ENCODE assay signal across 21 cellular contexts in genomic region chr20:14956026-14956425, GRCh38.
DNase-seq lines count a peak whose midpoint lies in the region; ATAC-seq and TF ChIP-seq lines count a peak whose summit lies in the region.
"Had no signal": no experiment of that assay in that cellular context is flagged by ENCODE, and none has a peak within 500 bp of the region (broad histone marks: within the 10 kb centered on the region; RNA-seq: fewer than 3 reads in every experiment).

No MANE protein-coding gene starts in this region.

- H3K4me3 ChIP-seq in GM23338 (no peak overlapping the region), right lobe of liver (no peak overlapping the region)
- H3K4me3 ChIP-seq: SK-N-MC, transverse colon had no signal

- H3K9me3 Mint-ChIP-seq in GM23338: no peaks in the 10 kb centered on the region; the same call in 2 of the 3 replicates
- H3K9me3 Mint-ChIP-seq: H9 had no signal

- intact Hi-C loops in right lobe of liver (cut with DNase I): no loop called here

- H3K4me1 ChIP-seq in GM23338 (ENCODE audit: insufficient read depth): peaks cover 5% of the 10 kb centered on the region
- H3K4me1 ChIP-seq in right lobe of liver: peaks cover 0 to 7% (median 0%) of the 10 kb centered on the region in 4 donors

- H3K4me2 ChIP-seq in GM23338: no peak overlapping the region

- no peak overlapping the region for H2AFZ ChIP-seq in GM23338

- H3K4me3 Mint-ChIP-seq in GM23338: no peak overlapping the region
- H3K4me3 Mint-ChIP-seq: activated CD8-positive, alpha-beta T cell treated with anti-CD3 and anti-CD28 coated beads for 36 hours; activated naive CD4-positive, alpha-beta T cell treated with anti-CD3 and anti-CD28 coated beads, Interleukin-2, amount 50 U/mL, for 24 hours; activated T-helper 17 cell treated with anti-CD3 and anti-CD28 coated beads, Interleukin-2, amount 50 U/mL, for 72 hours; CD4-positive, CD25-positive, alpha-beta regulatory T cell; H9; naive thymus-derived CD4-positive, alpha-beta T cell had no signal

- H3K27me3 ChIP-seq in GM23338 (ENCODE audit: insufficient read depth): no peaks in the 10 kb centered on the region
- no peaks in the 10 kb centered on the region for H3K27me3 ChIP-seq in right lobe of liver
- H3K27me3 ChIP-seq: transverse colon had no signal

- H3K27me3 Mint-ChIP-seq in GM23338 (ENCODE audit: insufficient read depth, low read depth, poor library complexity): peaks cover 3% of the 10 kb centered on the region
- H3K27me3 Mint-ChIP-seq: activated CD8-positive, alpha-beta T cell treated with anti-CD3 and anti-CD28 coated beads for 36 hours; activated T-helper 17 cell treated with anti-CD3 and anti-CD28 coated beads, Interleukin-2, amount 50 U/mL, for 72 hours; CD4-positive, CD25-positive, alpha-beta regulatory T cell; naive thymus-derived CD4-positive, alpha-beta T cell had no signal

- no peaks in the 10 kb centered on the region for H3K9me3 ChIP-seq in right lobe of liver
- H3K9me3 ChIP-seq: transverse colon had no signal

- H3K36me3 ChIP-seq in GM23338 (ENCODE audit: insufficient read depth): no peaks in the 10 kb centered on the region
- no peaks in the 10 kb centered on the region for H3K36me3 ChIP-seq in right lobe of liver
- H3K36me3 ChIP-seq: transverse colon had no signal

- H3K27ac Mint-ChIP-seq in GM23338: no peak overlapping the region
- H3K27ac Mint-ChIP-seq: activated CD8-positive, alpha-beta T cell treated with anti-CD3 and anti-CD28 coated beads for 36 hours; activated naive CD4-positive, alpha-beta T cell treated with anti-CD3 and anti-CD28 coated beads, Interleukin-2, amount 50 U/mL, for 24 hours; activated T-helper 17 cell treated with anti-CD3 and anti-CD28 coated beads, Interleukin-2, amount 50 U/mL, for 72 hours; CD4-positive, CD25-positive, alpha-beta regulatory T cell; naive thymus-derived CD4-positive, alpha-beta T cell had no signal

- H3K27ac ChIP-seq in GM23338 (ENCODE audit: low read depth) (0 out of 2 replicates have a peak overlapping the region, but pooled peaks have one; percentile 23), right lobe of liver (peak overlapping the region in 1 of 3 donors; percentile 48)
- H3K27ac ChIP-seq: transverse colon had no signal

- peaks cover 6% of the 10 kb centered on the region for H3K9me2 ChIP-seq in GM23338 (ENCODE audit: insufficient read depth)

- H3F3A ChIP-seq in GM23338 (replicated peaks; ENCODE audit: low read depth): no peaks in the 10 kb centered on the region

- DNase-seq in NCI-H1105 treated with DMSO at 0.1 percent for 48 hours (lab: John Stamatoyannopoulos, UW): peak; percentile 6
- DNase-seq in NCI-H1105 (lab: John Stamatoyannopoulos, UW): no peak
- no peak for DNase-seq in GM23338 (ENCODE audit: low spot score)
- DNase-seq in NCI-H748 treated with DMSO at 0.1 percent for 48 hours (lab: John Stamatoyannopoulos, UW): peak; percentile 43
- DNase-seq in right lobe of liver: no peak
- DNase-seq: amygdala, H9, left ventricle myocardium superior, midbrain, NCI-H2029 treated with DMSO at 0.1 percent for 48 hours, NCI-H510A, transverse colon had no signal

- H3K4me1 Mint-ChIP-seq in GM23338: peaks cover 32% of the 10 kb centered on the region
- H3K4me1 Mint-ChIP-seq: activated naive CD4-positive, alpha-beta T cell treated with anti-CD3 and anti-CD28 coated beads, Interleukin-2, amount 50 U/mL, for 24 hours; activated T-helper 17 cell treated with anti-CD3 and anti-CD28 coated beads, Interleukin-2, amount 50 U/mL, for 72 hours; CD4-positive, CD25-positive, alpha-beta regulatory T cell; naive thymus-derived CD4-positive, alpha-beta T cell had no signal

- H4K20me1 ChIP-seq in GM23338 (replicated peaks; ENCODE audit: insufficient read depth): no peaks in the 10 kb centered on the region

- ATAC-seq in GM23338: no peak
- peak; percentile 55 to 82 (median 76) for ATAC-seq in right lobe of liver
- no peak for ATAC-seq in HG03520 (IDR thresholded peaks at IDR 0.05; ENCODE audit: unreplicated experiment)
- ATAC-seq in HG02973 (IDR thresholded peaks at IDR 0.05; ENCODE audit: unreplicated experiment): no peak
- ATAC-seq in GM18861 (IDR thresholded peaks at IDR 0.05; ENCODE audit: unreplicated experiment): no peak
- ATAC-seq: left ventricle myocardium superior; naive thymus-derived CD4-positive, alpha-beta T cell had no signal

- H3K36me3 Mint-ChIP-seq in GM23338 (ENCODE audit: low read depth): no peaks in the 10 kb centered on the region
- H3K36me3 Mint-ChIP-seq: activated naive CD4-positive, alpha-beta T cell treated with anti-CD3 and anti-CD28 coated beads, Interleukin-2, amount 50 U/mL, for 24 hours; CD4-positive, CD25-positive, alpha-beta regulatory T cell; naive thymus-derived CD4-positive, alpha-beta T cell had no signal

- TF ChIP-seq CTCF in GM23338 (conservative IDR thresholded peaks at IDR 0.05; ENCODE audit: low read depth in 2 of 2) (no peak), right lobe of liver (IDR thresholded peaks at IDR 0.05) (no peak)

- H3K79me2 ChIP-seq in GM23338 (replicated peaks; ENCODE audit: insufficient read depth): no peaks in the 10 kb centered on the region

- WGBS in right lobe of liver (ENCODE audit: insufficient coverage, low coverage, low lambda C conversion rate, missing lambda C conversion rate): 42% methylated on average over 3 of the region's 3 CpGs

- TF ChIP-seq POLR2A in right lobe of liver (IDR thresholded peaks at IDR 0.05): no peak

TF ChIP-seq in GM23338, 12 proteins besides CTCF, POLR2A, EP300 and RAD21 (continues in another document):
- TF ChIP-seq ZNF331 (CRISPR knock-in tag; IDR thresholded peaks at IDR 0.05; ENCODE audit: low read depth): no peak
- no peak for TF ChIP-seq JUNB (IDR thresholded peaks at IDR 0.05; ENCODE audit: unreplicated experiment)
- no peak for TF ChIP-seq EZH2 (IDR thresholded peaks at IDR 0.05; ENCODE audit: low read depth, unreplicated experiment)
- no peak for TF ChIP-seq ZNF114 (CRISPR knock-in tag; IDR thresholded peaks at IDR 0.05)
- TF ChIP-seq REST (IDR thresholded peaks at IDR 0.05; ENCODE audit: unreplicated experiment): no peak
- no peak for TF ChIP-seq STAT1 (IDR thresholded peaks at IDR 0.05; ENCODE audit: unreplicated experiment)

Comparison
In these comparisons a context has a peak if more than half of its experiments do, and no peak if none do; other contexts are left out.
1. DNase-seq: peak in NCI-H1105 treated with DMSO at 0.1 percent for 48 hours (single experiment) and NCI-H748 treated with DMSO at 0.1 percent for 48 hours (single experiment); none in NCI-H1105 (single experiment), GM23338 (single experiment) and right lobe of liver (0 of 3).
2. ATAC-seq: peak in right lobe of liver (4 of 4); none in GM23338 (single experiment), HG03520 (single experiment), HG02973 (single experiment) and GM18861 (single experiment).